Comparison of ENCODE assay signal across 1 cellular context in the genomic region with DNA sequence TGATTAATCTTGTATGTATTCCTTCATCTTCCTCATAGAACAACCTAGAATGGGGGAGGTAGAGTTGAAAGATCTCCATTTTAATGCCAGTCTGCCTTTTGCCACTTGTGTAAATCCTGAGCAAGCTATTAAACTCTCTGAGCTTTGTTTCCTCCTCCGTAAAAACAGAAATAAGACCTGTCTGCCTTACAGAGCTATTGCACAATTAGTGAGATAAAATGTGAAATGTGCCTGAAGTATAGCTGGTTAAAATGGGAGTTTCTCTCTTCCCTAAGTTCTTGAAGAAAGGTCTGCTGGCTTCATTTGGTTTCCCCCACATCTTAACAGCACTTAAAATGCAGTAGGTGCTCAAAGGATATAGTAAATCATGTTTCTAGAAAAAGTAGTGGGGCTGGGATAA.
A peak's percentile ranks its signal among the peaks of the same experiment; 100 is the strongest.
TF ChIP-seq lines count a peak whose summit lies in the region.

No MANE protein-coding gene starts in this region.

TF ChIP-seq in HEK293, 187 proteins besides CTCF, POLR2A, EP300 and RAD21 (continued from another document):
- TF ChIP-seq PRDM4 (tag by site-specific recombination; IDR thresholded peaks at IDR 0.05) = peak; percentile 89
